9 cellular contexts compared by ENCODE assay signal in genomic region chr22:49986325-49986724, GRCh38. TPM values are rescaled to one million over a fixed set of nuclear protein-coding genes. Genes with fewer than 3 reads are reported as not detected.
"Had no signal": no experiment of that assay in that cellular context is flagged by ENCODE, and none has a peak within 500 bp of the region (broad histone marks: within the 10 kb centered on the region; RNA-seq: fewer than 3 reads in every experiment).

No MANE protein-coding gene starts in this region.

- FAIRE-seq: G401.6, GM12878, GM12891, GM12892, GM18507, GM19239 had no signal

- H3K4me3 ChIP-seq: GM12878 had no signal

- DNase-seq: GDM1, GF-D8 had no signal

- ATAC-seq: GM12878 had no signal

RNA-seq across cellular contexts. Expression of gene IL17REL, which starts 26.2 kb away (rescaled TPM):
- total RNA-seq: G401, GM12878 had no signal
